ENCODE assay signal across 8 cellular contexts in genomic region chr19:8308891-8309291, GRCh38. TPM values are rescaled to one million over a fixed set of nuclear protein-coding genes. Genes with fewer than 3 reads are reported as not detected.
DNase-seq lines count a peak whose midpoint lies in the region; ATAC-seq and TF ChIP-seq lines count a peak whose summit lies in the region.

No MANE protein-coding gene starts in this region.

- peaks cover 35% of the 10 kb centered on the region for H3K36me3 ChIP-seq in iPS-20b (ENCODE audit: insufficient read depth, low read depth, low read length)

- H3K4me1 ChIP-seq in iPS-20b (ENCODE audit: insufficient read depth, low read length), result no peaks in the 10 kb centered on the region

- CTCF ChIA-PET in HEK293T (lab: Yijun Ruan, JAX), result no interaction called here

- POLR2A ChIA-PET in activated naive CD8-positive, alpha-beta T cell treated with anti-CD3 and anti-CD28 coated beads, Interleukin-2, amount 10 ng/mL, durations not matched to agents 7 days and 5 days (lab: Charles Lee), result interaction anchor here (1.4 to 2.6 kb wide), 2 partner anchors 12 to 15 kb away, joined by 3 to 9 read pairs; partner anchors contain the start of genes NDUFA7 and RPS28
- POLR2A ChIA-PET in HEK293T (lab: Yijun Ruan, JAX), result no interaction called here

- H3K27me3 ChIP-seq in iPS-20b (ENCODE audit: insufficient read depth, low read length), result no peaks in the 10 kb centered on the region

- peaks cover 9% of the 10 kb centered on the region for H3K36me3 Mint-ChIP-seq in activated naive CD8-positive, alpha-beta T cell treated with anti-CD3 and anti-CD28 coated beads, Interleukin-2, amount 10 ng/mL, durations not matched to agents 7 days and 5 days

- no peaks in the 10 kb centered on the region for H3K9me3 Mint-ChIP-seq in activated naive CD8-positive, alpha-beta T cell treated with anti-CD3 and anti-CD28 coated beads, Interleukin-2, amount 10 ng/mL, durations not matched to agents 7 days and 5 days

- H3K4me3 ChIP-seq in Jurkat, Clone E6-1 (ENCODE audit: low read length), result peak overlapping the region; percentile 67
- H3K4me3 ChIP-seq in iPS-20b (ENCODE audit: low read length), result peak overlapping the region; percentile 92

- ATAC-seq in activated naive CD8-positive, alpha-beta T cell treated with anti-CD3 and anti-CD28 coated beads, Interleukin-2, amount 10 ng/mL, durations not matched to agents 7 days and 5 days (ENCODE audit: low read depth), result no peak
- ATAC-seq in stimulated activated naive CD8-positive, alpha-beta T cell treated with anti-CD3 and anti-CD28 coated beads, Interleukin-15, Interleukin-2, amounts not matched to agents 100 U/mL and 50 U/mL, for 24 hours, result no peak

- peak overlapping the region; percentile 87 for H3K27ac Mint-ChIP-seq in activated naive CD8-positive, alpha-beta T cell treated with anti-CD3 and anti-CD28 coated beads, Interleukin-2, amount 10 ng/mL, durations not matched to agents 7 days and 5 days

- H3K9me3 ChIP-seq in iPS-20b (ENCODE audit: insufficient read depth, low read depth, low read length), result no peaks in the 10 kb centered on the region

- no peak for DNase-seq in Jurkat, Clone E6-1 (ENCODE audit: low read depth, low spot score)
- no peak for DNase-seq in activated naive CD8-positive, alpha-beta T cell treated with anti-CD3 and anti-CD28 coated beads, Interleukin-2, amount 10 ng/mL, durations not matched to agents 7 days and 5 days
- DNase-seq in stimulated activated naive CD8-positive, alpha-beta T cell treated with anti-CD3 and anti-CD28 coated beads, Interleukin-15, Interleukin-2, amounts not matched to agents 100 U/mL and 50 U/mL, for 24 hours, result peak; percentile 2
- no peak for DNase-seq in NCI-H526 treated with DMSO at 0.1 percent for 48 hours (lab: John Stamatoyannopoulos, UW)
- DNase-seq in NCI-H2196 treated with DMSO at 0.1 percent for 48 hours (lab: John Stamatoyannopoulos, UW; ENCODE audit: unreplicated experiment), result no peak
- no peak for DNase-seq in HEK293T (ENCODE audit: extremely low spot score)
- DNase-seq in NCI-H2107 (lab: John Stamatoyannopoulos, UW), result no peak

- H3K27ac ChIP-seq in iPS-20b (ENCODE audit: low read length), result no peak overlapping the region

- H3K9ac ChIP-seq in iPS-20b (ENCODE audit: low read depth, low read length), result no peak overlapping the region; the same call in 1 of the 2 replicates

- peak overlapping the region; percentile 95 for H3K4me3 Mint-ChIP-seq in activated naive CD8-positive, alpha-beta T cell treated with anti-CD3 and anti-CD28 coated beads, Interleukin-2, amount 10 ng/mL, durations not matched to agents 7 days and 5 days

- no peaks in the 10 kb centered on the region for H3K27me3 Mint-ChIP-seq in activated naive CD8-positive, alpha-beta T cell treated with anti-CD3 and anti-CD28 coated beads, Interleukin-2, amount 10 ng/mL, durations not matched to agents 7 days and 5 days

- peaks cover 23% of the 10 kb centered on the region for H3K4me1 Mint-ChIP-seq in activated naive CD8-positive, alpha-beta T cell treated with anti-CD3 and anti-CD28 coated beads, Interleukin-2, amount 10 ng/mL, durations not matched to agents 7 days and 5 days

TF ChIP-seq in HEK293T, 16 proteins besides CTCF, POLR2A, EP300 and RAD21:
- TF ChIP-seq LEF1 (IDR thresholded peaks at IDR 0.05; ENCODE audit: borderline replicate concordance), result no peak
- TF ChIP-seq SP1 (IDR thresholded peaks at IDR 0.05), result no peak
- no peak for TF ChIP-seq TARDBP (IDR thresholded peaks at IDR 0.05)
- TF ChIP-seq NFRKB (IDR thresholded peaks at IDR 0.05), result no peak
- TF ChIP-seq PKNOX1 (IDR thresholded peaks at IDR 0.05), result no peak
- TF ChIP-seq L3MBTL2 (conservative IDR thresholded peaks at IDR 0.05), result no peak
- TF ChIP-seq FOXK2 (IDR thresholded peaks at IDR 0.05), result no peak
- no peak for TF ChIP-seq SUZ12 (IDR thresholded peaks at IDR 0.05)
TF ChIP-seq in HEK293T: peak in this region for 0.

RNA-seq across cellular contexts. Expression of gene CD320, which starts 0.7 kb away (rescaled TPM):
- 63.5 TPM for polyA plus RNA-seq in Jurkat, Clone E6-1 (2012; ENCODE audit: insufficient read depth, insufficient read length)
- total RNA-seq in activated naive CD8-positive, alpha-beta T cell treated with anti-CD3 and anti-CD28 coated beads, Interleukin-2, amount 10 ng/mL, durations not matched to agents 7 days and 5 days, result 10 to 100 TPM; 36.1 to 38.4 TPM

RNA-seq across cellular contexts. Expression of gene NDUFA7, which starts 12.3 kb away (rescaled TPM):
- 195 TPM for polyA plus RNA-seq in Jurkat, Clone E6-1 (2012; ENCODE audit: insufficient read depth, insufficient read length)
- 10 to 100 TPM; 53.8 to 59.0 TPM for total RNA-seq in activated naive CD8-positive, alpha-beta T cell treated with anti-CD3 and anti-CD28 coated beads, Interleukin-2, amount 10 ng/mL, durations not matched to agents 7 days and 5 days

RNA-seq across cellular contexts. Expression of gene RPS28, which starts 12.4 kb away (rescaled TPM):
- polyA plus RNA-seq in Jurkat, Clone E6-1 (2012; ENCODE audit: insufficient read depth, insufficient read length), result 1,014 TPM
- 1,000 to 10,000 TPM; 1,838 to 1,917 TPM for total RNA-seq in activated naive CD8-positive, alpha-beta T cell treated with anti-CD3 and anti-CD28 coated beads, Interleukin-2, amount 10 ng/mL, durations not matched to agents 7 days and 5 days

RNA-seq across cellular contexts. Expression of gene KANK3, which starts 34.2 kb away (rescaled TPM):
- polyA plus RNA-seq in Jurkat, Clone E6-1 (2012; ENCODE audit: insufficient read depth, insufficient read length), result 1.7 TPM
- total RNA-seq in activated naive CD8-positive, alpha-beta T cell treated with anti-CD3 and anti-CD28 coated beads, Interleukin-2, amount 10 ng/mL, durations not matched to agents 7 days and 5 days, result 1 to 10 TPM; 4.5 to 4.8 TPM

RNA-seq across cellular contexts. Expression of gene ANGPTL4, which starts 55.1 kb away (rescaled TPM):
- polyA plus RNA-seq in Jurkat, Clone E6-1 (2012; ENCODE audit: insufficient read depth, insufficient read length), result 1.4 TPM
- under 1 TPM in 1 of 2 experiments, not detected in 1; 0.64 TPM for total RNA-seq in activated naive CD8-positive, alpha-beta T cell treated with anti-CD3 and anti-CD28 coated beads, Interleukin-2, amount 10 ng/mL, durations not matched to agents 7 days and 5 days
